In the genomic region with DNA sequence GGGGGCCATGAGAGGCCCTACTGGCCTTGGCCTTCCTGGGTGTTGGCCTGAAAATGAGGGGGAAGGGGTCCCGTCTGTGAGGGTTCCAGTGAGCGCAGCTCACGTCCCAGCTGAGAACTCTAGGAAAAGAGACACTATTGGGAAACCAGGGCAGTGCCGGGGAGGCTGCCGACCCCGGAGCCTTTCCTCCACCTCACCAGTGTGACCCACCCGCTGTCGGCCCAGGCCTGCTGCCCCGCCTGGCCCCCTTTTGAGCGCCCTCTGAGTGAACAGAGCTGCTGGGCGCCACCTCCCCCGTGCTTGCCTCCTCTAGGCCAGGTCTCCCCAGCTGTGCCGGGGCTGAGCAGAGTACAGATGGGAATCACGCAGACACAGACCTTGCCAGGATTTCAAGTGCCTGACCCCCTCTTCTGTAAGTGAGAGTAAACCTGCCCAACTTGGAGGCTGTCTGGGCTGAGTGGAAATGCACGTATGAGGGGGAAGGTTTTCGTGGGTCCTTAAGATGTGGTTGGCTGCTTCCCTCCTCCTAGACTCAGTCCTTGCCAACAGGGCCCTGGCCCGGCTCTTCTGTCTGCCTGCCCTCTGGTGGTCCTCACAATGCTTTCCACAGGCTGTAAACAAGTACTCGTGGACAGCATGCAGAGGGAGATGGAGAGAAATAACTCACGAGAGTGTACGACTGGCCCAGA, we compare ENCODE assay signal across 1 cellular context.
TF ChIP-seq lines count a peak whose summit lies in the region.

No MANE protein-coding gene starts in this region.

TF ChIP-seq in H1, 55 proteins besides CTCF, POLR2A, EP300 and RAD21 (continued from another document):
- TF ChIP-seq KDM5A (IDR thresholded peaks at IDR 0.05; ENCODE audit: low read length), result no peak
- TF ChIP-seq EZH2 (IDR thresholded peaks at IDR 0.05; ENCODE audit: low read depth, low read length, severe bottlenecking), result no peak
- no peak for TF ChIP-seq SP2 (IDR thresholded peaks at IDR 0.05; ENCODE audit: low read length)
- TF ChIP-seq BACH1 (IDR thresholded peaks at IDR 0.05; ENCODE audit: low read length), result no peak
- TF ChIP-seq SIN3A (conservative IDR thresholded peaks at IDR 0.05 in 1 of 2, IDR thresholded peaks at IDR 0.05 in 1 of 2; ENCODE audit: low read depth in 1 of 2, low read length in 2 of 2), result no peak
